In genomic region chr4:55027596-55027995, GRCh38 we compare ENCODE assay signal across 3 cellular contexts.
"Had no signal": no experiment of that assay in that cellular context is flagged by ENCODE, and none has a peak within 500 bp of the region (broad histone marks: within the 10 kb centered on the region; RNA-seq: fewer than 3 reads in every experiment).

No MANE protein-coding gene starts in this region.

- H3K4me3 ChIP-seq: GM12878 had no signal

- DNase-seq: GDM1, GF-D8 had no signal
